Comparison of ENCODE assay signal across 15 cellular contexts in genomic region chr15:67784856-67785430, GRCh38. TPM values are rescaled to one million over a fixed set of nuclear protein-coding genes. Genes with fewer than 3 reads are reported as not detected.
DNase-seq lines count a peak whose midpoint lies in the region; ATAC-seq, FAIRE-seq and TF ChIP-seq lines count a peak whose summit lies in the region.
"Had no signal": no experiment of that assay in that cellular context is flagged by ENCODE, and none has a peak within 500 bp of the region (broad histone marks: within the 10 kb centered on the region; RNA-seq: fewer than 3 reads in every experiment).

No MANE protein-coding gene starts in this region.

- H3K27ac Mint-ChIP-seq in activated T-helper 17 cell treated with anti-CD3 and anti-CD28 coated beads, Interleukin-2, amount 50 U/mL, for 72 hours = no peak overlapping the region
- H3K27ac Mint-ChIP-seq: activated naive CD4-positive, alpha-beta T cell treated with anti-CD3 and anti-CD28 coated beads, Interleukin-2, amount 50 U/mL, for 24 hours; mesothelial cell of epicardium had no signal

- ATAC-seq in GM18498 (IDR thresholded peaks at IDR 0.05; ENCODE audit: unreplicated experiment) (peak; percentile 10), GM21367 (IDR thresholded peaks at IDR 0.05; ENCODE audit: unreplicated experiment) (peak; percentile 19), HG03159 (IDR thresholded peaks at IDR 0.05; ENCODE audit: unreplicated experiment) (peak; percentile 5)
- ATAC-seq in activated T-helper 17 cell treated with anti-CD3 and anti-CD28 coated beads, Interleukin-2, amount 50 U/mL, for 72 hours (replicated peaks) = peak; percentile 68

- FAIRE-seq in kidney (lab: Jason Lieb, UNC) = no peak

- TF ChIP-seq POLR2A in lower leg skin (IDR thresholded peaks at IDR 0.05) = no peak

- H3K4me1 Mint-ChIP-seq in activated T-helper 17 cell treated with anti-CD3 and anti-CD28 coated beads, Interleukin-2, amount 50 U/mL, for 72 hours = peaks cover 6% of the 10 kb centered on the region
- H3K4me1 Mint-ChIP-seq: mesothelial cell of epicardium had no signal

- TF ChIP-seq CTCF in GM13976 (IDR thresholded peaks at IDR 0.05; ENCODE audit: borderline replicate concordance, control extremely low read depth, extremely low read depth, insufficient read depth, missing control alignments) (no peak), lower leg skin (IDR thresholded peaks at IDR 0.05) (no peak), kidney (IDR thresholded peaks at IDR 0.05; ENCODE audit: borderline replicate concordance, extremely low read depth, insufficient read depth) (no peak)

- no peaks in the 10 kb centered on the region for H3K27me3 Mint-ChIP-seq in activated T-helper 17 cell treated with anti-CD3 and anti-CD28 coated beads, Interleukin-2, amount 50 U/mL, for 72 hours
- H3K27me3 Mint-ChIP-seq: activated CD4-positive, alpha-beta T cell treated with anti-CD3 and anti-CD28 coated beads, Interleukin-2, amount 10 ng/mL, durations not matched to agents 24 days and 14 days; activated naive CD4-positive, alpha-beta T cell treated with anti-CD3 and anti-CD28 coated beads, Interleukin-2, amount 50 U/mL, for 24 hours had no signal

- no peak overlapping the region for H3K27ac ChIP-seq in kidney (ENCODE audit: low read depth in 2 of 2, low read length in 2 of 2)
- H3K27ac ChIP-seq: esophagus squamous epithelium had no signal

- H3K9me3 Mint-ChIP-seq in activated T-helper 17 cell treated with anti-CD3 and anti-CD28 coated beads, Interleukin-2, amount 50 U/mL, for 72 hours = no peaks in the 10 kb centered on the region
- H3K9me3 Mint-ChIP-seq: activated CD4-positive, alpha-beta T cell treated with anti-CD3 and anti-CD28 coated beads, Interleukin-2, amount 10 ng/mL, durations not matched to agents 24 days and 14 days; activated naive CD4-positive, alpha-beta T cell treated with anti-CD3 and anti-CD28 coated beads, Interleukin-2, amount 50 U/mL, for 24 hours; mesothelial cell of epicardium had no signal

- no peak overlapping the region for H3K9ac ChIP-seq in kidney (ENCODE audit: low read length in 2 of 2)
- H3K9ac ChIP-seq: SK-N-SH had no signal

- DNase-seq in GM13976 (ENCODE audit: low spot score) (no peak), lower leg skin (ENCODE audit: low spot score in 2 of 2) (no peak), kidney (no peak)
- DNase-seq in central memory CD4-positive, alpha-beta T cell = no peak
- DNase-seq: activated CD4-positive, alpha-beta T cell treated with anti-CD3 and anti-CD28 coated beads, Interleukin-2, amount 10 ng/mL, durations not matched to agents 24 days and 14 days; esophagus squamous epithelium; SK-N-SH; stimulated activated CD4-positive, alpha-beta T cell treated with anti-CD3 and anti-CD28 coated beads, Interleukin-4, amount 100 ng/mL, for 24 hours had no signal

- intact Hi-C loops in lower leg skin (cut with DNase I; ENCODE audit: low total_unique reads) = no loop called here
- intact Hi-C loops in kidney (cut with DNase I) = no loop called here

- H3K4me3 ChIP-seq in lower leg skin (ENCODE audit: low read depth, poor library complexity, severe bottlenecking) (no peak overlapping the region), kidney (ENCODE audit: low read length in 2 of 2) (no peak overlapping the region)
- H3K4me3 ChIP-seq: esophagus squamous epithelium had no signal

- no peaks in the 10 kb centered on the region for H3K9me3 ChIP-seq in kidney (ENCODE audit: control insufficient read depth in 1 of 2, low read length in 2 of 2)
- H3K9me3 ChIP-seq: esophagus squamous epithelium, SK-N-SH had no signal

- no peak overlapping the region for H3K4me3 Mint-ChIP-seq in activated T-helper 17 cell treated with anti-CD3 and anti-CD28 coated beads, Interleukin-2, amount 50 U/mL, for 72 hours
- H3K4me3 Mint-ChIP-seq: activated CD4-positive, alpha-beta T cell treated with anti-CD3 and anti-CD28 coated beads, Interleukin-2, amount 10 ng/mL, durations not matched to agents 24 days and 14 days; activated naive CD4-positive, alpha-beta T cell treated with anti-CD3 and anti-CD28 coated beads, Interleukin-2, amount 50 U/mL, for 24 hours; mesothelial cell of epicardium had no signal

- WGBS in lower leg skin, 2 donors = 88 to 90% methylated on average over 12 of the region's 12 CpGs

- in situ Hi-C loops in GM13976 (cut with MboI; ENCODE audit: low sequenced_read_pairs, unreplicated experiment) = no loop called here

- H3K4me1 ChIP-seq in kidney (ENCODE audit: control insufficient read depth in 1 of 2, insufficient read depth in 1 of 2, low read depth in 1 of 2, low read length in 2 of 2) = peaks cover 6 to 12% of the 10 kb centered on the region in 2 donors
- H3K4me1 ChIP-seq: esophagus squamous epithelium had no signal

- H3K36me3 ChIP-seq in kidney (ENCODE audit: control insufficient read depth in 1 of 2, insufficient read depth in 2 of 2, low read length in 2 of 2) = no peaks in the 10 kb centered on the region

- no peaks in the 10 kb centered on the region for H3K36me3 Mint-ChIP-seq in activated T-helper 17 cell treated with anti-CD3 and anti-CD28 coated beads, Interleukin-2, amount 50 U/mL, for 72 hours (ENCODE audit: low read depth)

RNA-seq across cellular contexts. Expression of gene SKOR1, which starts 40.4 kb away (rescaled TPM):
- total RNA-seq in activated T-helper 17 cell treated with anti-CD3 and anti-CD28 coated beads, Interleukin-2, amount 50 U/mL, for 72 hours = under 1 TPM; 0.08 to 0.13 TPM
- 1 to 10 TPM in 3 of 4 donors, not detected in 1; 1.2 to 2.2 (median 1.5) TPM for total RNA-seq in lower leg skin
- total RNA-seq in kidney = 0.57 TPM
- polyA plus RNA-seq in kidney (ENCODE audit: insufficient read depth, low read depth, low replicate concordance) = 0.22 TPM

RNA-seq across cellular contexts. Expression of gene RNU6-1, which starts 54.9 kb away (rescaled TPM):
- not detected for total RNA-seq in activated T-helper 17 cell treated with anti-CD3 and anti-CD28 coated beads, Interleukin-2, amount 50 U/mL, for 72 hours
- not detected for total RNA-seq in lower leg skin
- total RNA-seq in kidney = not detected
- not detected for polyA plus RNA-seq in kidney (ENCODE audit: insufficient read depth, low read depth, low replicate concordance)
- total RNA-seq: activated CD4-positive, alpha-beta T cell treated with anti-CD3 and anti-CD28 coated beads, Interleukin-2, amount 10 ng/mL, durations not matched to agents 24 days and 14 days; esophagus squamous epithelium; mesothelial cell of epicardium; pulmonary artery endothelial cell had no signal
- polyA plus RNA-seq: SK-N-SH had no signal

Comparison
In these comparisons a context has a peak if more than half of its experiments do, and no peak if none do; other contexts are left out.
1. ATAC-seq: peak in every context shown above with its lines; median percentile 68 in activated T-helper 17 cell treated with anti-CD3 and anti-CD28 coated beads, Interleukin-2, amount 50 U/mL, for 72 hours; 19 in GM21367; 10 in GM18498; 5 in HG03159.